3 cellular contexts compared by ENCODE assay signal in genomic region chrX:8730812-8731578, GRCh38.
TF ChIP-seq lines count a peak whose summit lies in the region.

No MANE protein-coding gene starts in this region.

TF ChIP-seq in SK-N-SH, 30 proteins besides CTCF, POLR2A, EP300 and RAD21 (continued from another document and continues in another):
- TF ChIP-seq, protein P1, sequence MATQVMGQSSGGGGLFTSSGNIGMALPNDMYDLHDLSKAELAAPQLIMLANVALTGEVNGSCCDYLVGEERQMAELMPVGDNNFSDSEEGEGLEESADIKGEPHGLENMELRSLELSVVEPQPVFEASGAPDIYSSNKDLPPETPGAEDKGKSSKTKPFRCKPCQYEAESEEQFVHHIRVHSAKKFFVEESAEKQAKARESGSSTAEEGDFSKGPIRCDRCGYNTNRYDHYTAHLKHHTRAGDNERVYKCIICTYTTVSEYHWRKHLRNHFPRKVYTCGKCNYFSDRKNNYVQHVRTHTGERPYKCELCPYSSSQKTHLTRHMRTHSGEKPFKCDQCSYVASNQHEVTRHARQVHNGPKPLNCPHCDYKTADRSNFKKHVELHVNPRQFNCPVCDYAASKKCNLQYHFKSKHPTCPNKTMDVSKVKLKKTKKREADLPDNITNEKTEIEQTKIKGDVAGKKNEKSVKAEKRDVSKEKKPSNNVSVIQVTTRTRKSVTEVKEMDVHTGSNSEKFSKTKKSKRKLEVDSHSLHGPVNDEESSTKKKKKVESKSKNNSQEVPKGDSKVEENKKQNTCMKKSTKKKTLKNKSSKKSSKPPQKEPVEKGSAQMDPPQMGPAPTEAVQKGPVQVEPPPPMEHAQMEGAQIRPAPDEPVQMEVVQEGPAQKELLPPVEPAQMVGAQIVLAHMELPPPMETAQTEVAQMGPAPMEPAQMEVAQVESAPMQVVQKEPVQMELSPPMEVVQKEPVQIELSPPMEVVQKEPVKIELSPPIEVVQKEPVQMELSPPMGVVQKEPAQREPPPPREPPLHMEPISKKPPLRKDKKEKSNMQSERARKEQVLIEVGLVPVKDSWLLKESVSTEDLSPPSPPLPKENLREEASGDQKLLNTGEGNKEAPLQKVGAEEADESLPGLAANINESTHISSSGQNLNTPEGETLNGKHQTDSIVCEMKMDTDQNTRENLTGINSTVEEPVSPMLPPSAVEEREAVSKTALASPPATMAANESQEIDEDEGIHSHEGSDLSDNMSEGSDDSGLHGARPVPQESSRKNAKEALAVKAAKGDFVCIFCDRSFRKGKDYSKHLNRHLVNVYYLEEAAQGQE (IDR thresholded peaks at IDR 0.05; ENCODE audit: low read depth, low read length) = no peak
- no peak for TF ChIP-seq MXI1 (IDR thresholded peaks at IDR 0.05; ENCODE audit: low read depth, low read length)
- no peak for TF ChIP-seq ELF1 (IDR thresholded peaks at IDR 0.05)
- no peak for TF ChIP-seq EZH2phosphoT487 (IDR thresholded peaks at IDR 0.05; ENCODE audit: borderline replicate concordance, low read depth)
- TF ChIP-seq JUND (IDR thresholded peaks at IDR 0.05) = no peak
- TF ChIP-seq FOXJ3 (CRISPR knock-in tag; IDR thresholded peaks at IDR 0.05) = no peak
- TF ChIP-seq TAF1 (IDR thresholded peaks at IDR 0.05; ENCODE audit: borderline replicate concordance, low read depth, low read length) = no peak
- TF ChIP-seq, protein P2, sequence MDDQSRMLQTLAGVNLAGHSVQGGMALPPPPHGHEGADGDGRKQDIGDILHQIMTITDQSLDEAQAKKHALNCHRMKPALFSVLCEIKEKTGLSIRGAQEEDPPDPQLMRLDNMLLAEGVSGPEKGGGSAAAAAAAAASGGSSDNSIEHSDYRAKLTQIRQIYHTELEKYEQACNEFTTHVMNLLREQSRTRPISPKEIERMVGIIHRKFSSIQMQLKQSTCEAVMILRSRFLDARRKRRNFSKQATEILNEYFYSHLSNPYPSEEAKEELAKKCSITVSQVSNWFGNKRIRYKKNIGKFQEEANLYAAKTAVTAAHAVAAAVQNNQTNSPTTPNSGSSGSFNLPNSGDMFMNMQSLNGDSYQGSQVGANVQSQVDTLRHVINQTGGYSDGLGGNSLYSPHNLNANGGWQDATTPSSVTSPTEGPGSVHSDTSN (IDR thresholded peaks at IDR 0.05) = no peak
- TF ChIP-seq RXRA (IDR thresholded peaks at IDR 0.05; ENCODE audit: borderline replicate concordance, low read depth) = no peak
- no peak for TF ChIP-seq USF1 (IDR thresholded peaks at IDR 0.05; ENCODE audit: borderline replicate concordance, low read depth)
- no peak for TF ChIP-seq CHD2 (IDR thresholded peaks at IDR 0.05; ENCODE audit: low read length, partially characterized antibody)
- no peak for TF ChIP-seq USF2 (IDR thresholded peaks at IDR 0.05; ENCODE audit: borderline replicate concordance, low read depth, low read length)
- TF ChIP-seq SMC3 (IDR thresholded peaks at IDR 0.05; ENCODE audit: low read depth, low read length) = no peak
- no peak for TF ChIP-seq FOSL2 (IDR thresholded peaks at IDR 0.05; ENCODE audit: borderline replicate concordance, low read depth)

TF ChIP-seq in SK-N-SH treated with all-trans-retinoic acid at 6 μM for 48 hours, 23 proteins besides CTCF, POLR2A, EP300 and RAD21 (continued from another document):
- no peak for TF ChIP-seq CREB5 (CRISPR knock-in tag; IDR thresholded peaks at IDR 0.05; ENCODE audit: low read depth)

TF ChIP-seq in neural cell, 6 proteins besides CTCF, POLR2A, EP300 and RAD21 (continued from another document):
- TF ChIP-seq, protein P1 (IDR thresholded peaks at IDR 0.05; ENCODE audit: borderline replicate concordance) = no peak
- TF ChIP-seq EZH2 (IDR thresholded peaks at IDR 0.05; ENCODE audit: borderline replicate concordance, insufficient read depth, low read length, poor library complexity, severe bottlenecking) (no peak), POLR2AphosphoS5 (IDR thresholded peaks at IDR 0.05) (no peak), SMC3 (conservative IDR thresholded peaks at IDR 0.05; ENCODE audit: poor library complexity) (no peak), MXI1 (conservative IDR thresholded peaks at IDR 0.05; ENCODE audit: poor library complexity, severe bottlenecking) (no peak)
